8 cellular contexts compared by ENCODE assay signal in genomic region chr3:107690522-107691138, GRCh38.
A peak's percentile ranks its signal among the peaks of the same experiment; 100 is the strongest.
DNase-seq lines count a peak whose midpoint lies in the region; ATAC-seq and TF ChIP-seq lines count a peak whose summit lies in the region.

No MANE protein-coding gene starts in this region.

- 44 to 53% (median 45%) methylated on average over 2 of the region's 2 CpGs for WGBS in heart left ventricle, 4 donors
- 31 to 49% (median 42%) methylated on average over 2 of the region's 2 CpGs for WGBS in spleen, 5 donors

- no peaks in the 10 kb centered on the region for H3K9me3 Mint-ChIP-seq in WTC11

- no peaks in the 10 kb centered on the region for H3K36me3 Mint-ChIP-seq in WTC11

- H3K27ac ChIP-seq in HEK293 (ENCODE audit: extremely low read depth, low read depth, low read length) (no peak overlapping the region), heart left ventricle (no peak overlapping the region), spleen (no peak overlapping the region)

- H3K4me3 ChIP-seq in HEK293 (ENCODE audit: low read depth, low read length) (no peak overlapping the region), heart left ventricle (no peak overlapping the region), spleen (no peak overlapping the region), MG63 (no peak overlapping the region)

- TF ChIP-seq POLR2A in heart left ventricle (IDR thresholded peaks at IDR 0.05) (no peak), spleen (IDR thresholded peaks at IDR 0.05) (no peak)

- no peak overlapping the region for H3K4me3 Mint-ChIP-seq in WTC11

- H3K4me1 ChIP-seq in HEK293 (ENCODE audit: control insufficient read depth, insufficient read depth, low read length) (no peaks in the 10 kb centered on the region), heart left ventricle (peaks cover 0 to 8% (median 0%) of the 10 kb centered on the region in 12 donors), spleen (peaks cover 0 to 33% (median 11%) of the 10 kb centered on the region in 6 donors)

- peak; percentile 26 for DNase-seq in GF-D8 (lab: John Stamatoyannopoulos, UW)
- peak; percentile 78 for DNase-seq in NCI-H146 (lab: John Stamatoyannopoulos, UW)
- DNase-seq in WTC11 (ENCODE audit: low spot score) = no peak
- DNase-seq in heart left ventricle = no peak
- DNase-seq in spleen = no peak
- no peak for DNase-seq in MG63

- H3K9me3 ChIP-seq in HEK293 (ENCODE audit: control insufficient read depth, insufficient read depth, low read depth, low read length) = no peaks in the 10 kb centered on the region
- no peaks in the 10 kb centered on the region for H3K9me3 ChIP-seq in heart left ventricle
- H3K9me3 ChIP-seq in spleen = no peaks in the 10 kb centered on the region
- H3K9me3 ChIP-seq in MG63 = no peaks in the 10 kb centered on the region; the same call in 1 of the 2 replicates

- no peak overlapping the region for H3K27ac Mint-ChIP-seq in WTC11

- POLR2A ChIA-PET in HEK293 (lab: Yijun Ruan, JAX) (no interaction called here), WTC11 (lab: Charles Lee) (interaction anchor here (0.6 kb wide), 3 partner anchors 101 to 249 kb away, joined by 3 to 8 read pairs (median 6); no protein-coding TSS in a partner anchor)

- intact Hi-C loops in heart left ventricle (cut with DNase I) = no loop called here
- intact Hi-C loops in spleen (cut with DNase I; ENCODE audit: low total_unique reads) = no loop called here

- CTCF ChIA-PET in HEK293 (lab: Yijun Ruan, JAX) = interaction anchor here (0.6 to 5.2 kb wide), 20 partner anchors 9 to 768 kb away, joined by 3 to 48 read pairs (median 4); no protein-coding TSS in a partner anchor
- CTCF ChIA-PET in WTC11 (lab: Charles Lee) = interaction anchor here (0.6 to 2.7 kb wide), 28 partner anchors 9 to 894 kb away, joined by 3 to 20 read pairs (median 4); no protein-coding TSS in a partner anchor

- H3K27me3 ChIP-seq in heart left ventricle (no peaks in the 10 kb centered on the region), spleen (replicated peaks in 1 of 7) (no peaks in the 10 kb centered on the region), MG63 (no peaks in the 10 kb centered on the region)

- TF ChIP-seq CTCF in HEK293 (tag by site-specific recombination; IDR thresholded peaks at IDR 0.05) = no peak
- TF ChIP-seq CTCF in WTC11 (IDR thresholded peaks at IDR 0.05) = peak; percentile 30; the same call in 1 of the 2 replicates
- peak; percentile 31 to 66 (median 52) for TF ChIP-seq CTCF in heart left ventricle (IDR thresholded peaks at IDR 0.05)
- TF ChIP-seq CTCF in spleen (IDR thresholded peaks at IDR 0.05 in 8 of 11, conservative IDR thresholded peaks at IDR 0.05 in 3 of 11) = peak in 9 of 11 experiments; percentile 26 to 61 (median 47)

- ATAC-seq in WTC11 = peak; percentile 47; the same call in 1 of the 2 replicates
- ATAC-seq in heart left ventricle = peak in 2 of 4 donors; percentile 55 to 61
- ATAC-seq in GM21360 (IDR thresholded peaks at IDR 0.05; ENCODE audit: unreplicated experiment) = no peak

- H3K27me3 Mint-ChIP-seq in WTC11 (ENCODE audit: low read depth) = no peaks in the 10 kb centered on the region

- H3K36me3 ChIP-seq in HEK293 (ENCODE audit: control insufficient read depth in 2 of 2, insufficient read depth in 1 of 2, low read length in 2 of 2) (no peaks in the 10 kb centered on the region), heart left ventricle (no peaks in the 10 kb centered on the region), spleen (no peaks in the 10 kb centered on the region), MG63 (no peaks in the 10 kb centered on the region)

- H3K4me1 Mint-ChIP-seq in WTC11 = peaks cover 14% of the 10 kb centered on the region

TF ChIP-seq in HEK293, 187 proteins besides CTCF, POLR2A, EP300 and RAD21:
- 0 out of 2 replicates have a peak, but pooled peaks have one; percentile 13 for TF ChIP-seq ZNF654 (tag by site-specific recombination; IDR thresholded peaks at IDR 0.05; ENCODE audit: low read depth)
- no peak for TF ChIP-seq ZIC2 (tag by site-specific recombination; IDR thresholded peaks at IDR 0.05)

TF ChIP-seq in WTC11, 78 proteins besides CTCF, POLR2A, EP300 and RAD21 (continues in another document):
- TF ChIP-seq NR3C1 (CRISPR knock-in tag; conservative IDR thresholded peaks at IDR 0.05; ENCODE audit: low read depth) = no peak
- TF ChIP-seq E2F1 (CRISPR knock-in tag; IDR thresholded peaks at IDR 0.05) = no peak
- TF ChIP-seq GABPB1 (CRISPR knock-in tag; IDR thresholded peaks at IDR 0.05) = no peak
- TF ChIP-seq ATF1 (CRISPR knock-in tag; IDR thresholded peaks at IDR 0.05) = no peak
- TF ChIP-seq ZBTB21 (CRISPR knock-in tag; IDR thresholded peaks at IDR 0.05; ENCODE audit: borderline replicate concordance) = no peak
- no peak for TF ChIP-seq CREB1 (CRISPR knock-in tag; IDR thresholded peaks at IDR 0.05)
- TF ChIP-seq ZBTB43 (CRISPR knock-in tag; IDR thresholded peaks at IDR 0.05) = no peak
- TF ChIP-seq USF1 (CRISPR knock-in tag; IDR thresholded peaks at IDR 0.05) = no peak
- TF ChIP-seq NR2C2 (CRISPR knock-in tag; IDR thresholded peaks at IDR 0.05) = no peak
- no peak for TF ChIP-seq ZNF416 (CRISPR knock-in tag; IDR thresholded peaks at IDR 0.05)
- no peak for TF ChIP-seq CDX4 (CRISPR knock-in tag; IDR thresholded peaks at IDR 0.05; ENCODE audit: borderline replicate concordance)
- no peak for TF ChIP-seq MYBL2 (CRISPR knock-in tag; IDR thresholded peaks at IDR 0.05)
- no peak for TF ChIP-seq AFF4 (CRISPR knock-in tag; IDR thresholded peaks at IDR 0.05; ENCODE audit: borderline replicate concordance)
- TF ChIP-seq ZNF121 (CRISPR knock-in tag; IDR thresholded peaks at IDR 0.05) = no peak

Comparison
In these comparisons a context has a peak if more than half of its experiments do, and no peak if none do; other contexts are left out.
1. DNase-seq: peak in GF-D8 (single experiment) and NCI-H146 (single experiment); none in WTC11 (single experiment), heart left ventricle (0 of 5), spleen (single experiment) and MG63 (single experiment).